In genomic region chr13:112670118-112670517, GRCh38 we compare ENCODE assay signal across 10 cellular contexts. TPM values are rescaled to one million over a fixed set of nuclear protein-coding genes. Genes with fewer than 3 reads are reported as not detected.
DNase-seq lines count a peak whose midpoint lies in the region; ATAC-seq and TF ChIP-seq lines count a peak whose summit lies in the region.
"Had no signal": no experiment of that assay in that cellular context is flagged by ENCODE, and none has a peak within 500 bp of the region (broad histone marks: within the 10 kb centered on the region; RNA-seq: fewer than 3 reads in every experiment).

No MANE protein-coding gene starts in this region.

- ATAC-seq in GM21381 (IDR thresholded peaks at IDR 0.05; ENCODE audit: unreplicated experiment) (peak; percentile 68), left lung (peak; percentile 60), GM19397 (IDR thresholded peaks at IDR 0.05; ENCODE audit: unreplicated experiment) (no peak)

- H3K27me3 ChIP-seq in left lung: no peaks in the 10 kb centered on the region

- H3K27ac ChIP-seq in left lung: no peak overlapping the region

- intact Hi-C loops in left lung (cut with DNase I): no loop called here

- DNase-seq in DMS 273 (lab: John Stamatoyannopoulos, UW; ENCODE audit: unreplicated experiment): peak; percentile 45
- peak; percentile 32 for DNase-seq in HT-29 (ENCODE audit: low spot score)
- DNase-seq in left lung: no peak
- no peak for DNase-seq in hepatic stellate cell (ENCODE audit: low spot score)
- no peak for DNase-seq in nucleus accumbens (lab: John Stamatoyannopoulos, UW)
- no peak for DNase-seq in NCI-H526 treated with DMSO at 0.1 percent for 48 hours (lab: John Stamatoyannopoulos, UW)
- DNase-seq: DMS153, trophoblast cell had no signal

- no peaks in the 10 kb centered on the region for H3K4me1 ChIP-seq in left lung

- no peaks in the 10 kb centered on the region for H3K36me3 ChIP-seq in left lung

- H3K4me3 ChIP-seq in left lung: no peak overlapping the region

- no peak for TF ChIP-seq CTCF in left lung (IDR thresholded peaks at IDR 0.05)

- no peaks in the 10 kb centered on the region for H3K9me3 ChIP-seq in left lung

RNA-seq across cellular contexts. Expression of gene ATP11A, which starts 19.7 kb away (rescaled TPM):
- 37.0 and 42.5 TPM in 2 replicates for total RNA-seq in HT-29 (2014; rRNA removed; shearing (Covaris generic))
- total RNA-seq in left lung: 100 to 1,000 TPM; 271 to 457 TPM

Comparison
In these comparisons a context has a peak if more than half of its experiments do, and no peak if none do; other contexts are left out.
1. DNase-seq: peak in DMS 273 (single experiment) and HT-29 (single experiment); none in left lung (0 of 2), hepatic stellate cell (single experiment), nucleus accumbens (0 of 56) and NCI-H526 treated with DMSO at 0.1 percent for 48 hours (single experiment).